12 cellular contexts compared by ENCODE assay signal in genomic region chr3:72538070-72538745, GRCh38.
DNase-seq lines count a peak whose midpoint lies in the region; ATAC-seq lines count a peak whose summit lies in the region.
"Had no signal": no experiment of that assay in that cellular context is flagged by ENCODE, and none has a peak within 500 bp of the region (broad histone marks: within the 10 kb centered on the region; RNA-seq: fewer than 3 reads in every experiment).

No MANE protein-coding gene starts in this region.

- ATAC-seq in GM19351 (IDR thresholded peaks at IDR 0.05; ENCODE audit: unreplicated experiment) (peak; percentile 62), HG03066 (IDR thresholded peaks at IDR 0.05; ENCODE audit: low read depth, unreplicated experiment) (peak; percentile 52), HG03439 (IDR thresholded peaks at IDR 0.05; ENCODE audit: unreplicated experiment) (no peak)

- no peaks in the 10 kb centered on the region for H3K9me3 Mint-ChIP-seq in dendritic cell treated with granulocyte-macrophage colony-stimulating factor and Interleukin-4, amounts not matched to agents 40 ng/mL and 50 ng/mL, for 4 days

- no peak overlapping the region for H3K4me3 Mint-ChIP-seq in dendritic cell treated with granulocyte-macrophage colony-stimulating factor and Interleukin-4, amounts not matched to agents 40 ng/mL and 50 ng/mL, for 4 days

- intact Hi-C loops in dendritic cell treated with granulocyte-macrophage colony-stimulating factor and Interleukin-4, amounts not matched to agents 40 ng/mL and 50 ng/mL, for 4 days (cut with micrococcal nuclease), result no loop called here

- DNase-seq in NCI-H146 (lab: John Stamatoyannopoulos, UW) (peak; percentile 0), NCI-H146 treated with DMSO at 0.1 percent for 48 hours (lab: John Stamatoyannopoulos, UW; ENCODE audit: unreplicated experiment) (no peak), glomerular visceral epithelial cell (ENCODE audit: extremely low spot score) (no peak)
- DNase-seq in activated CD4-positive, CD25-positive, alpha-beta regulatory T cell treated with anti-CD3 and anti-CD28 coated beads, Interleukin-2, amount 50 U/mL, for 72 hours, result no peak
- DNase-seq: 8988T, esophagus squamous epithelium, KBM-7, NCI-H82 had no signal

- H3K36me3 Mint-ChIP-seq in dendritic cell treated with granulocyte-macrophage colony-stimulating factor and Interleukin-4, amounts not matched to agents 40 ng/mL and 50 ng/mL, for 4 days (ENCODE audit: low read depth), result no peaks in the 10 kb centered on the region

- peaks cover 5% of the 10 kb centered on the region for H3K27me3 Mint-ChIP-seq in dendritic cell treated with granulocyte-macrophage colony-stimulating factor and Interleukin-4, amounts not matched to agents 40 ng/mL and 50 ng/mL, for 4 days

- H3K4me1 Mint-ChIP-seq in dendritic cell treated with granulocyte-macrophage colony-stimulating factor and Interleukin-4, amounts not matched to agents 40 ng/mL and 50 ng/mL, for 4 days (ENCODE audit: low read depth), result peaks cover 61% of the 10 kb centered on the region

- H3K27ac Mint-ChIP-seq in dendritic cell treated with granulocyte-macrophage colony-stimulating factor and Interleukin-4, amounts not matched to agents 40 ng/mL and 50 ng/mL, for 4 days, result peak overlapping the region; percentile 22
